Comparison of ENCODE assay signal across 7 cellular contexts in genomic region chr22:23826510-23827350, GRCh38. TPM values are rescaled to one million over a fixed set of nuclear protein-coding genes. Genes with fewer than 3 reads are reported as not detected.
A peak's percentile ranks its signal among the peaks of the same experiment; 100 is the strongest.
DNase-seq lines count a peak whose midpoint lies in the region; ATAC-seq and TF ChIP-seq lines count a peak whose summit lies in the region.
"Had no signal": no experiment of that assay in that cellular context is flagged by ENCODE, and none has a peak within 500 bp of the region (broad histone marks: within the 10 kb centered on the region; RNA-seq: fewer than 3 reads in every experiment).

No MANE protein-coding gene starts in this region.

- peak; percentile 76 for DNase-seq in GM04503 (ENCODE audit: low read depth)
- no peak for DNase-seq in activated T-helper 1 cell treated with anti-CD3 and anti-CD28 coated beads, Interleukin-12 subunit alpha, Interleukin-12 subunit beta, Interleukin-2, Interleukin-4 antibody, amounts not matched to agents 30 ng/mL and 10 ng/mL and 1 ng/mL, durations not matched to agents 14 hours and 24 hours and 36 hours (ENCODE audit: low spot score)
- DNase-seq in mesothelial cell of epicardium (ENCODE audit: low spot score in 2 of 2, unreplicated experiment in 2 of 2), result no peak
- no peak for DNase-seq in NCI-H524 (lab: John Stamatoyannopoulos, UW)
- no peak for DNase-seq in SHP77 (lab: John Stamatoyannopoulos, UW)
- DNase-seq: effector memory CD8-positive, alpha-beta T cell had no signal

- intact Hi-C loops in activated T-helper 1 cell treated with anti-CD3 and anti-CD28 coated beads, Interleukin-12 subunit alpha, Interleukin-12 subunit beta, Interleukin-2, Interleukin-4 antibody, amounts not matched to agents 30 ng/mL and 10 ng/mL and 1 ng/mL, durations not matched to agents 14 hours and 24 hours and 36 hours (cut with micrococcal nuclease), result no loop called here

- H3K27ac Mint-ChIP-seq in activated T-helper 1 cell treated with anti-CD3 and anti-CD28 coated beads, Interleukin-12 subunit alpha, Interleukin-12 subunit beta, Interleukin-2, Interleukin-4 antibody, amounts not matched to agents 30 ng/mL and 10 ng/mL and 1 ng/mL, durations not matched to agents 14 hours and 24 hours and 36 hours, result peak overlapping the region; percentile 87
- H3K27ac Mint-ChIP-seq in mesothelial cell of epicardium, result peak overlapping the region; percentile 82

- no peak for ATAC-seq in GM21360 (IDR thresholded peaks at IDR 0.05; ENCODE audit: unreplicated experiment)
- ATAC-seq: effector memory CD8-positive, alpha-beta T cell had no signal

- H3K9me3 Mint-ChIP-seq in activated T-helper 1 cell treated with anti-CD3 and anti-CD28 coated beads, Interleukin-12 subunit alpha, Interleukin-12 subunit beta, Interleukin-2, Interleukin-4 antibody, amounts not matched to agents 30 ng/mL and 10 ng/mL and 1 ng/mL, durations not matched to agents 14 hours and 24 hours and 36 hours, result no peaks in the 10 kb centered on the region
- peaks cover 10% of the 10 kb centered on the region for H3K9me3 Mint-ChIP-seq in mesothelial cell of epicardium
- H3K9me3 Mint-ChIP-seq: effector memory CD8-positive, alpha-beta T cell had no signal

- H3K4me1 Mint-ChIP-seq in activated T-helper 1 cell treated with anti-CD3 and anti-CD28 coated beads, Interleukin-12 subunit alpha, Interleukin-12 subunit beta, Interleukin-2, Interleukin-4 antibody, amounts not matched to agents 30 ng/mL and 10 ng/mL and 1 ng/mL, durations not matched to agents 14 hours and 24 hours and 36 hours (ENCODE audit: low read depth), result peaks cover 18% of the 10 kb centered on the region
- H3K4me1 Mint-ChIP-seq in mesothelial cell of epicardium, result peaks cover 23% of the 10 kb centered on the region

- no peaks in the 10 kb centered on the region for H3K27me3 Mint-ChIP-seq in activated T-helper 1 cell treated with anti-CD3 and anti-CD28 coated beads, Interleukin-12 subunit alpha, Interleukin-12 subunit beta, Interleukin-2, Interleukin-4 antibody, amounts not matched to agents 30 ng/mL and 10 ng/mL and 1 ng/mL, durations not matched to agents 14 hours and 24 hours and 36 hours (ENCODE audit: insufficient read depth)
- H3K27me3 Mint-ChIP-seq in mesothelial cell of epicardium (ENCODE audit: low read depth), result no peaks in the 10 kb centered on the region
- H3K27me3 Mint-ChIP-seq: effector memory CD8-positive, alpha-beta T cell had no signal

- TF ChIP-seq CTCF in mesothelial cell of epicardium (IDR thresholded peaks at IDR 0.05; ENCODE audit: unreplicated experiment), result no peak

- peak overlapping the region; percentile 39 for H3K4me3 Mint-ChIP-seq in activated T-helper 1 cell treated with anti-CD3 and anti-CD28 coated beads, Interleukin-12 subunit alpha, Interleukin-12 subunit beta, Interleukin-2, Interleukin-4 antibody, amounts not matched to agents 30 ng/mL and 10 ng/mL and 1 ng/mL, durations not matched to agents 14 hours and 24 hours and 36 hours
- H3K4me3 Mint-ChIP-seq in mesothelial cell of epicardium, result no peak overlapping the region
- H3K4me3 Mint-ChIP-seq: effector memory CD8-positive, alpha-beta T cell had no signal

- H3K36me3 Mint-ChIP-seq in activated T-helper 1 cell treated with anti-CD3 and anti-CD28 coated beads, Interleukin-12 subunit alpha, Interleukin-12 subunit beta, Interleukin-2, Interleukin-4 antibody, amounts not matched to agents 30 ng/mL and 10 ng/mL and 1 ng/mL, durations not matched to agents 14 hours and 24 hours and 36 hours (ENCODE audit: low read depth), result peaks cover 43% of the 10 kb centered on the region
- H3K36me3 Mint-ChIP-seq in mesothelial cell of epicardium, result peaks cover 65% of the 10 kb centered on the region

RNA-seq across cellular contexts. Expression of gene DERL3, which starts 12.1 kb away (rescaled TPM):
- total RNA-seq in activated T-helper 1 cell treated with anti-CD3 and anti-CD28 coated beads, Interleukin-12 subunit alpha, Interleukin-12 subunit beta, Interleukin-2, Interleukin-4 antibody, amounts not matched to agents 30 ng/mL and 10 ng/mL and 1 ng/mL, durations not matched to agents 14 hours and 24 hours and 36 hours, result 13.8 and 18.8 TPM in 2 replicates
- total RNA-seq in mesothelial cell of epicardium, result 23.5 to 25.8 TPM (median 24.8 TPM) in 3 replicates

RNA-seq across cellular contexts. Expression of gene SLC2A11, which starts 30.9 kb away (rescaled TPM):
- total RNA-seq in activated T-helper 1 cell treated with anti-CD3 and anti-CD28 coated beads, Interleukin-12 subunit alpha, Interleukin-12 subunit beta, Interleukin-2, Interleukin-4 antibody, amounts not matched to agents 30 ng/mL and 10 ng/mL and 1 ng/mL, durations not matched to agents 14 hours and 24 hours and 36 hours, result 8.3 and 8.4 TPM in 2 replicates
- total RNA-seq in mesothelial cell of epicardium, result 98.7 to 112 TPM (median 99.0 TPM) in 3 replicates

RNA-seq across cellular contexts. Expression of gene SMARCB1, which starts 40.0 kb away (rescaled TPM):
- total RNA-seq in activated T-helper 1 cell treated with anti-CD3 and anti-CD28 coated beads, Interleukin-12 subunit alpha, Interleukin-12 subunit beta, Interleukin-2, Interleukin-4 antibody, amounts not matched to agents 30 ng/mL and 10 ng/mL and 1 ng/mL, durations not matched to agents 14 hours and 24 hours and 36 hours, result 92.4 and 99.8 TPM in 2 replicates
- 182 to 192 TPM (median 184 TPM) in 3 replicates for total RNA-seq in mesothelial cell of epicardium

RNA-seq across cellular contexts. Expression of gene MMP11, which starts 54.1 kb away (rescaled TPM):
- total RNA-seq in activated T-helper 1 cell treated with anti-CD3 and anti-CD28 coated beads, Interleukin-12 subunit alpha, Interleukin-12 subunit beta, Interleukin-2, Interleukin-4 antibody, amounts not matched to agents 30 ng/mL and 10 ng/mL and 1 ng/mL, durations not matched to agents 14 hours and 24 hours and 36 hours, result 0.34 and 0.69 TPM in 2 replicates
- total RNA-seq in mesothelial cell of epicardium, result 510 to 566 TPM (median 528 TPM) in 3 replicates

RNA-seq across cellular contexts. Expression of gene CHCHD10, which starts 59.0 kb away (rescaled TPM):
- total RNA-seq in activated T-helper 1 cell treated with anti-CD3 and anti-CD28 coated beads, Interleukin-12 subunit alpha, Interleukin-12 subunit beta, Interleukin-2, Interleukin-4 antibody, amounts not matched to agents 30 ng/mL and 10 ng/mL and 1 ng/mL, durations not matched to agents 14 hours and 24 hours and 36 hours, result 89.1 and 96.4 TPM in 2 replicates
- total RNA-seq in mesothelial cell of epicardium, result 56.6 to 61.9 TPM (median 61.8 TPM) in 3 replicates

Comparison
In these comparisons a context has a peak if more than half of its experiments do, and no peak if none do; other contexts are left out.
1. RNA of gene SLC2A11, which starts 30.9 kb away (total RNA-seq): 98.7 to 112 TPM in mesothelial cell of epicardium; 8.3 to 8.4 TPM in activated T-helper 1 cell treated with anti-CD3 and anti-CD28 coated beads, Interleukin-12 subunit alpha, Interleukin-12 subunit beta, Interleukin-2, Interleukin-4 antibody, amounts not matched to agents 30 ng/mL and 10 ng/mL and 1 ng/mL, durations not matched to agents 14 hours and 24 hours and 36 hours; every median in the first group is over 10 times any median in the second.